8 cellular contexts compared by ENCODE assay signal in the genomic region with DNA sequence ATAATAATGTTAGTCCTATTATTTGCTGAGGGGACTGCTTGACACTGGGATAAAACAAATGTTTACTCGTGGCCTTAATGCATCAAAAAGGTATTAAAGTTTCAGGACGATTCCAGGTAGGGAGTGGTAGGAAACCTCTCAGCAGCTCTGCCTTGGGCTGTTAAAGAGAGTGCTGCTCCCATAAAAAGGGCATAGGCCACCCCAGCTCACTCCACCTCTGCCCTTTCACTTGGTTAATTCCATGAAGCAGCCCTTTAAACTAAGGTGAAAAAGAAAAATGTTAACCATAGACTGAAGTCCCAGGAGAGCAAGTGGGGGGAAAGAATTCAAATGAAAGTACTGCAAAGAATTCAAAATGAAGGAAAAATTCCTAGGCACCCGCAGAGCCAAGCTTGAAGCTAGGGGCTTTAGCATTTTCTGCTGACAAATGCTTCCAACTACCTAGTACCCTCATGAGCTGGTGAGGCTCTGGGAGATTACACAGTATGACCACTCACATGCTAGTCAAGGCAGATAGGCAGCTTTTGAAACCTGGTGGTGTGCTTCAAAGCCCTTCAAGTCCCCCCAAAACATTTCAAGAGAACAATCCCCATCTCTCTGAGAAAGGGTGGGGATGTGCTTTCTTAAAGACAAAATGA. TPM values are rescaled to one million over a fixed set of nuclear protein-coding genes. Genes with fewer than 3 reads are reported as not detected.
A peak's percentile ranks its signal among the peaks of the same experiment; 100 is the strongest.
DNase-seq lines count a peak whose midpoint lies in the region; ATAC-seq lines count a peak whose summit lies in the region.

No MANE protein-coding gene starts in this region.

- H3K36me3 Mint-ChIP-seq in activated CD4-positive, alpha-beta T cell treated with anti-CD3 and anti-CD28 coated beads for 36 hours (ENCODE audit: low read depth), result peaks cover 8% of the 10 kb centered on the region
- H3K36me3 Mint-ChIP-seq in stimulated activated naive CD8-positive, alpha-beta T cell treated with anti-CD3 and anti-CD28 coated beads, Interleukin-15, Interleukin-2, amounts not matched to agents 100 ng/mL and 50 ng/mL, for 24 hours (ENCODE audit: low read depth), result no peaks in the 10 kb centered on the region

- H3K9me3 ChIP-seq in esophagus (ENCODE audit: control insufficient read depth in 2 of 2, insufficient read depth in 1 of 2, low read depth in 1 of 2, low read length in 1 of 2), result no peaks in the 10 kb centered on the region

- H3K4me3 Mint-ChIP-seq in activated CD4-positive, alpha-beta T cell treated with anti-CD3 and anti-CD28 coated beads for 36 hours, result peak overlapping the region; percentile 63
- peak overlapping the region; percentile 83 for H3K4me3 Mint-ChIP-seq in stimulated activated naive CD8-positive, alpha-beta T cell treated with anti-CD3 and anti-CD28 coated beads, Interleukin-15, Interleukin-2, amounts not matched to agents 100 ng/mL and 50 ng/mL, for 24 hours

- no peaks in the 10 kb centered on the region for H3K27me3 Mint-ChIP-seq in activated CD4-positive, alpha-beta T cell treated with anti-CD3 and anti-CD28 coated beads for 36 hours
- no peaks in the 10 kb centered on the region for H3K27me3 Mint-ChIP-seq in stimulated activated naive CD8-positive, alpha-beta T cell treated with anti-CD3 and anti-CD28 coated beads, Interleukin-15, Interleukin-2, amounts not matched to agents 100 ng/mL and 50 ng/mL, for 24 hours

- no peaks in the 10 kb centered on the region for H3K9me3 Mint-ChIP-seq in activated CD4-positive, alpha-beta T cell treated with anti-CD3 and anti-CD28 coated beads for 36 hours (ENCODE audit: low read depth)
- H3K9me3 Mint-ChIP-seq in stimulated activated naive CD8-positive, alpha-beta T cell treated with anti-CD3 and anti-CD28 coated beads, Interleukin-15, Interleukin-2, amounts not matched to agents 100 ng/mL and 50 ng/mL, for 24 hours, result no peaks in the 10 kb centered on the region

- no peak for DNase-seq in activated CD4-positive, alpha-beta T cell treated with anti-CD3 and anti-CD28 coated beads for 36 hours
- no peak for DNase-seq in activated CD4-positive, alpha-beta T cell treated with anti-CD3 and anti-CD28 coated beads, Interleukin-2, amount 50 U/mL, for 1 hour
- no peak for DNase-seq in DMS153 treated with DMSO at 0.1 percent for 48 hours (lab: John Stamatoyannopoulos, UW; ENCODE audit: unreplicated experiment)
- no peak for DNase-seq in iPS-NIHi7 (ENCODE audit: extremely low spot score)
- DNase-seq in ecto neural progenitor cell (ENCODE audit: low spot score), result no peak

- peaks cover 5 to 6% of the 10 kb centered on the region in 2 donors for H3K4me1 ChIP-seq in esophagus (ENCODE audit: control insufficient read depth in 2 of 2, insufficient read depth in 2 of 2, low read length in 1 of 2)

- intact Hi-C loops in activated CD4-positive, alpha-beta T cell treated with anti-CD3 and anti-CD28 coated beads for 36 hours (cut with DNase I, micrococcal nuclease), result loop anchor here (2.0 to 10.0 kb wide), 2 partner anchors 15 to 1379 kb away; no protein-coding TSS in a partner anchor

- POLR2A ChIA-PET in activated CD4-positive, alpha-beta T cell treated with anti-CD3 and anti-CD28 coated beads for 36 hours (lab: Charles Lee), result interaction anchor here (0.8 kb wide), 1 partner anchor 13 kb away, joined by 3 read pairs; no protein-coding TSS in a partner anchor

- H3K4me3 ChIP-seq in esophagus (ENCODE audit: low read depth in 1 of 2, low read length in 2 of 2), result no peak overlapping the region

- no peaks in the 10 kb centered on the region for H3K27me3 ChIP-seq in esophagus (ENCODE audit: control insufficient read depth in 1 of 2, insufficient read depth in 2 of 2, low read length in 2 of 2)

- CTCF ChIA-PET in activated CD4-positive, alpha-beta T cell treated with anti-CD3 and anti-CD28 coated beads for 36 hours (lab: Charles Lee), result interaction anchor here (1.0 to 3.3 kb wide), 4 partner anchors 13 to 196 kb away, joined by 3 to 15 read pairs (median 4); no protein-coding TSS in a partner anchor

- 50 to 53% methylated on average over 3 of the region's 3 CpGs for WGBS in esophagus, 2 donors

- peaks cover 77% of the 10 kb centered on the region for H3K4me1 Mint-ChIP-seq in activated CD4-positive, alpha-beta T cell treated with anti-CD3 and anti-CD28 coated beads for 36 hours
- H3K4me1 Mint-ChIP-seq in stimulated activated naive CD8-positive, alpha-beta T cell treated with anti-CD3 and anti-CD28 coated beads, Interleukin-15, Interleukin-2, amounts not matched to agents 100 ng/mL and 50 ng/mL, for 24 hours (ENCODE audit: low read depth), result peaks cover 82% of the 10 kb centered on the region

- peak overlapping the region; percentile 42 to 44 for H3K27ac ChIP-seq in esophagus (ENCODE audit: low read depth in 2 of 2, low read length in 1 of 2)

- peak; percentile 37 for ATAC-seq in activated CD4-positive, alpha-beta T cell treated with anti-CD3 and anti-CD28 coated beads for 36 hours
- ATAC-seq in HG03378 (IDR thresholded peaks at IDR 0.05; ENCODE audit: unreplicated experiment), result peak; percentile 32

- peak overlapping the region; percentile 96 for H3K27ac Mint-ChIP-seq in activated CD4-positive, alpha-beta T cell treated with anti-CD3 and anti-CD28 coated beads for 36 hours
- peak overlapping the region; percentile 96 for H3K27ac Mint-ChIP-seq in stimulated activated naive CD8-positive, alpha-beta T cell treated with anti-CD3 and anti-CD28 coated beads, Interleukin-15, Interleukin-2, amounts not matched to agents 100 ng/mL and 50 ng/mL, for 24 hours

- H3K36me3 ChIP-seq in esophagus (ENCODE audit: control insufficient read depth in 2 of 2, insufficient read depth in 2 of 2, low read length in 1 of 2), result no peaks in the 10 kb centered on the region

RNA-seq across cellular contexts. Expression of gene KLF9, which starts 8.5 kb away (rescaled TPM):
- total RNA-seq in activated CD4-positive, alpha-beta T cell treated with anti-CD3 and anti-CD28 coated beads for 36 hours, result 10 to 100 TPM; 20.2 to 22.3 TPM
- polyA plus RNA-seq in esophagus, result 1 to 10 TPM; 5.8 to 9.0 TPM
